Comparison of ENCODE assay signal across 8 cellular contexts in the genomic region with DNA sequence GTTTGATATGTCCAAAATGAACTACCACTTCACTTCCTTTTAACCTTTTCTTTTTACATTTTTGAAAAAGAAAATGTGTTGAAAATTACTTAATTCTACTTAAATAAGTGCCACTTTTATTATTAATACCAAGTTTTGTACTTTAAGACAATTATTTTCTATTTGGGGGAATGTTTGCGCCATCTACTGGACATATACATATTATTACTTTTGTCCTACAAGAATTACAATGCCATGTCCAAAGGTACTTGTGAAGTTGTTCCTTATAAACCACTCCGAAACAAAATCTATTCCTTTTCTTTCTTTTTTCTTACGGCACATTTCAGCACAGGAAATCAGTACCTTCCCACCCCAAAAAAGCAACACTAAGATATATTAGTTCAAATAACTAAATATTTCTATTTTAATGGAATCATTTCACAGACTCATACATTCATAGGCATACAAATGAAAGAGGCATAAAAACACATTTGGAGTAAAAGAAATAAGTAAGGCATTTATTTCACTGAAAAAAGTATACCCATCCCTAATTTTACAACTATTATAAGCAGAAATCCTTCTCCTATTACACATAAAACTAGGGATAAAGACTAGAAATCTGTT.
DNase-seq lines count a peak whose midpoint lies in the region; ATAC-seq and TF ChIP-seq lines count a peak whose summit lies in the region.

No MANE protein-coding gene starts in this region.

- CTCF ChIA-PET in activated CD8-positive, alpha-beta memory T cell treated with anti-CD3 and anti-CD28 coated beads, Interleukin-2, amount 10 ng/mL, durations not matched to agents 7 days and 5 days (lab: Charles Lee) = interaction anchor here (1.2 kb wide), 1 partner anchor 8 kb away, joined by 3 read pairs; no protein-coding TSS in a partner anchor

- H3K27ac ChIP-seq in GM23338 (ENCODE audit: low read depth) = no peak overlapping the region

- H3K79me2 ChIP-seq in GM23338 (replicated peaks; ENCODE audit: insufficient read depth) = no peaks in the 10 kb centered on the region

- TF ChIP-seq CTCF in AG09319 (IDR thresholded peaks at IDR 0.05; ENCODE audit: low read depth, low read length) = peak; percentile 47
- TF ChIP-seq CTCF in GM23338 (conservative IDR thresholded peaks at IDR 0.05; ENCODE audit: low read depth in 2 of 2) = peak in 1 of 2 experiments; percentile 78; a peak in 3 of 4 replicates
- TF ChIP-seq CTCF in nephron progenitor cell (IDR thresholded peaks at IDR 0.05) = peak; percentile 68

- H3K27me3 ChIP-seq in GM23338 (ENCODE audit: insufficient read depth) = no peaks in the 10 kb centered on the region

- peaks cover 26% of the 10 kb centered on the region for H3K4me1 Mint-ChIP-seq in GM23338
- no peaks in the 10 kb centered on the region for H3K4me1 Mint-ChIP-seq in nephron progenitor cell
- no peaks in the 10 kb centered on the region for H3K4me1 Mint-ChIP-seq in activated CD8-positive, alpha-beta memory T cell treated with anti-CD3 and anti-CD28 coated beads, Interleukin-2, amount 10 ng/mL, durations not matched to agents 7 days and 5 days
- no peaks in the 10 kb centered on the region for H3K4me1 Mint-ChIP-seq in immature natural killer cell

- no peak overlapping the region for H3K4me2 ChIP-seq in GM23338

- no peak overlapping the region for H2AFZ ChIP-seq in GM23338

- no peak overlapping the region for H3K27ac Mint-ChIP-seq in GM23338
- no peak overlapping the region for H3K27ac Mint-ChIP-seq in nephron progenitor cell
- H3K27ac Mint-ChIP-seq in activated CD8-positive, alpha-beta memory T cell treated with anti-CD3 and anti-CD28 coated beads, Interleukin-2, amount 10 ng/mL, durations not matched to agents 7 days and 5 days = no peak overlapping the region
- H3K27ac Mint-ChIP-seq in immature natural killer cell = no peak overlapping the region

- H3K9me3 Mint-ChIP-seq in GM23338 = no peaks in the 10 kb centered on the region
- no peaks in the 10 kb centered on the region for H3K9me3 Mint-ChIP-seq in nephron progenitor cell
- H3K9me3 Mint-ChIP-seq in activated CD8-positive, alpha-beta memory T cell treated with anti-CD3 and anti-CD28 coated beads, Interleukin-2, amount 10 ng/mL, durations not matched to agents 7 days and 5 days (ENCODE audit: low read depth) = no peaks in the 10 kb centered on the region
- peaks cover 0 to 3% (median 0%) of the 10 kb centered on the region in 6 donors for H3K9me3 Mint-ChIP-seq in immature natural killer cell

- peaks cover 8% of the 10 kb centered on the region; the same call in 1 of the 2 replicates for H3K4me1 ChIP-seq in GM23338 (ENCODE audit: insufficient read depth)

- H3K36me3 Mint-ChIP-seq in GM23338 (ENCODE audit: low read depth) (no peaks in the 10 kb centered on the region), nephron progenitor cell (ENCODE audit: low read depth) (no peaks in the 10 kb centered on the region), immature natural killer cell (no peaks in the 10 kb centered on the region)
- no peaks in the 10 kb centered on the region for H3K36me3 Mint-ChIP-seq in activated CD8-positive, alpha-beta memory T cell treated with anti-CD3 and anti-CD28 coated beads, Interleukin-2, amount 10 ng/mL, durations not matched to agents 7 days and 5 days

- no peaks in the 10 kb centered on the region for H4K20me1 ChIP-seq in GM23338 (replicated peaks; ENCODE audit: insufficient read depth)

- DNase-seq in AG09319 (ENCODE audit: extremely low read depth, low read depth) (peak; percentile 4), GM23338 (ENCODE audit: low spot score) (peak; percentile 66), NCI-H69 (lab: John Stamatoyannopoulos, UW) (peak; percentile 77), dedifferentiated amniotic fluid mesenchymal stem cell (ENCODE audit: extremely low spot score) (peak; percentile 40), nephron progenitor cell (no peak), immature natural killer cell (no peak)
- no peak for DNase-seq in activated CD8-positive, alpha-beta memory T cell treated with anti-CD3 and anti-CD28 coated beads, Interleukin-2, amount 10 ng/mL, durations not matched to agents 7 days and 5 days
- DNase-seq in activated T-cell treated with anti-CD3 and anti-CD28 coated beads, Interleukin-2, amount 50 U/mL, for 48 hours = no peak

- no peaks in the 10 kb centered on the region for H3K36me3 ChIP-seq in GM23338 (ENCODE audit: insufficient read depth)

- no peaks in the 10 kb centered on the region for H3F3A ChIP-seq in GM23338 (replicated peaks; ENCODE audit: low read depth)

- H3K4me3 Mint-ChIP-seq in GM23338 = no peak overlapping the region
- H3K4me3 Mint-ChIP-seq in nephron progenitor cell = no peak overlapping the region
- no peak overlapping the region for H3K4me3 Mint-ChIP-seq in activated CD8-positive, alpha-beta memory T cell treated with anti-CD3 and anti-CD28 coated beads, Interleukin-2, amount 10 ng/mL, durations not matched to agents 7 days and 5 days
- no peak overlapping the region for H3K4me3 Mint-ChIP-seq in immature natural killer cell

- no peaks in the 10 kb centered on the region for H3K9me2 ChIP-seq in GM23338 (ENCODE audit: insufficient read depth)

- H3K27me3 Mint-ChIP-seq in GM23338 (ENCODE audit: insufficient read depth, low read depth, poor library complexity) = peaks cover 2% of the 10 kb centered on the region
- peaks cover 14% of the 10 kb centered on the region for H3K27me3 Mint-ChIP-seq in nephron progenitor cell (ENCODE audit: low read depth, poor library complexity)
- no peaks in the 10 kb centered on the region for H3K27me3 Mint-ChIP-seq in activated CD8-positive, alpha-beta memory T cell treated with anti-CD3 and anti-CD28 coated beads, Interleukin-2, amount 10 ng/mL, durations not matched to agents 7 days and 5 days
- peaks cover 0 to 4% (median 2%) of the 10 kb centered on the region in 3 donors for H3K27me3 Mint-ChIP-seq in immature natural killer cell (ENCODE audit: low read depth in 3 of 3)

- H3K4me3 ChIP-seq in GM23338 = no peak overlapping the region

- ATAC-seq in GM23338 = no peak
- ATAC-seq in activated CD8-positive, alpha-beta memory T cell treated with anti-CD3 and anti-CD28 coated beads, Interleukin-2, amount 10 ng/mL, durations not matched to agents 7 days and 5 days = no peak

TF ChIP-seq in GM23338, 12 proteins besides CTCF, POLR2A, EP300 and RAD21 (continues in another document):
- no peak for TF ChIP-seq ETS1 (IDR thresholded peaks at IDR 0.05)
- no peak for TF ChIP-seq EZH2 (IDR thresholded peaks at IDR 0.05; ENCODE audit: low read depth, unreplicated experiment)
- no peak for TF ChIP-seq STAT1 (IDR thresholded peaks at IDR 0.05; ENCODE audit: unreplicated experiment)
- TF ChIP-seq ZNF331 (CRISPR knock-in tag; IDR thresholded peaks at IDR 0.05; ENCODE audit: low read depth) = no peak
- TF ChIP-seq ZNF114 (CRISPR knock-in tag; IDR thresholded peaks at IDR 0.05) = no peak
- TF ChIP-seq NANOG (IDR thresholded peaks at IDR 0.05; ENCODE audit: borderline replicate concordance) = no peak
- TF ChIP-seq CREB1 (CRISPR knock-in tag; IDR thresholded peaks at IDR 0.05; ENCODE audit: low read depth) = no peak

Comparison
In these comparisons a context has a peak if more than half of its experiments do, and no peak if none do; other contexts are left out.
1. DNase-seq: peak in AG09319 (single experiment), GM23338 (single experiment), NCI-H69 (single experiment) and dedifferentiated amniotic fluid mesenchymal stem cell (single experiment); none in nephron progenitor cell (single experiment), activated CD8-positive, alpha-beta memory T cell treated with anti-CD3 and anti-CD28 coated beads, Interleukin-2, amount 10 ng/mL, durations not matched to agents 7 days and 5 days (single experiment), immature natural killer cell (0 of 3) and activated T-cell treated with anti-CD3 and anti-CD28 coated beads, Interleukin-2, amount 50 U/mL, for 48 hours (0 of 2).